In the genomic region with DNA sequence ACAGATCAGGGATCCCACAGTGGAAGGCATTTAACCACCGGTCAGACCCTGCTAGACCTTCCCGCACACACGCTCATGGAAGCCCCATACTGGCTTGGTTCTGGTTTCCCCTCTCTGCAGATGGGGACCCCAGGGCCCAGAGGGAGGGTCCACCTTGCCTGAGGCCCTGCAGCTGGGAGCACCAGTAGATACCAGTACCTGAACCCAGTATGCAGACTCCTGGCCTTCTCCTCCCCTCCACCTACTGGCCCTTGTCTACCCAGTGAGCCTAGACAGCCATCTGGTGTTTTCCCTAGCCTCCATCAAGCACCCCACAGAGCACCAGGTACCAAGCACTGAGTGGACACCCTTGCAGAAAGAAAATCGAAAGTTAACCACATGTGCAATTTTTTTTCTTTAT, we compare ENCODE assay signal across 17 cellular contexts.
DNase-seq lines count a peak whose midpoint lies in the region; ATAC-seq, FAIRE-seq and TF ChIP-seq lines count a peak whose summit lies in the region.
"Had no signal": no experiment of that assay in that cellular context is flagged by ENCODE, and none has a peak within 500 bp of the region (broad histone marks: within the 10 kb centered on the region; RNA-seq: fewer than 3 reads in every experiment).

No MANE protein-coding gene starts in this region.

- peak overlapping the region; percentile 13 for H3K4me3 ChIP-seq in OCI-LY1 (ENCODE audit: low read depth, low read length, poor library complexity, severe bottlenecking)
- no peak overlapping the region for H3K4me3 ChIP-seq in HepG2 (replicated peaks in 1 of 3; ENCODE audit: insufficient read depth in 1 of 3, low read depth in 2 of 3, low read length in 3 of 3)
- H3K4me3 ChIP-seq: dorsolateral prefrontal cortex, esophagus squamous epithelium had no signal

- no peak for TF ChIP-seq EP300 in HepG2 (IDR thresholded peaks at IDR 0.05; ENCODE audit: low read depth in 2 of 2, low read length in 2 of 2)
- no peak for TF ChIP-seq EP300 in HepG2 (CRISPR knock-in tag; IDR thresholded peaks at IDR 0.05; ENCODE audit: borderline replicate concordance)

- TF ChIP-seq POLR2A in HepG2 (IDR thresholded peaks at IDR 0.05; ENCODE audit: insufficient read depth in 1 of 2, low read depth in 2 of 2, low read length in 2 of 2) = no peak

- no peaks in the 10 kb centered on the region for H4K20me1 ChIP-seq in OCI-LY1 (ENCODE audit: insufficient read depth, low read length)
- no peaks in the 10 kb centered on the region for H4K20me1 ChIP-seq in HepG2 (ENCODE audit: insufficient read depth, low read length)

- 7% methylated on average over 4 of the region's 4 CpGs for WGBS in HepG2 (ENCODE audit: low lambda C conversion rate)

- DNase-seq in NCI-H146 (lab: John Stamatoyannopoulos, UW) (peak; percentile 16), NCI-H146 treated with DMSO at 0.1 percent for 48 hours (lab: John Stamatoyannopoulos, UW; ENCODE audit: unreplicated experiment) (no peak), GM13977 (ENCODE audit: low spot score) (no peak), HepG2 (ENCODE audit: low spot score) (no peak), iPS-NIHi11 (ENCODE audit: low spot score) (no peak), nucleus accumbens (lab: John Stamatoyannopoulos, UW) (no peak)
- DNase-seq: activated CD4-positive, alpha-beta T cell treated with anti-CD3 and anti-CD28 coated beads, Interleukin-2, amount 10 ng/mL, durations not matched to agents 24 days and 14 days; activated naive CD4-positive, alpha-beta T cell treated with anti-CD3 and anti-CD28 coated beads, Interleukin-2, amount 50 U/mL, for 16 hours; CD4-positive, CD25-positive, alpha-beta regulatory T cell; esophagus squamous epithelium; GF-D8; KG1; kidney; NCI-H1436 had no signal

- H2AFZ ChIP-seq in OCI-LY1 (ENCODE audit: low read length) (no peak overlapping the region), HepG2 (ENCODE audit: low read length) (no peak overlapping the region)

- H3K27me3 ChIP-seq in OCI-LY1 (ENCODE audit: insufficient read depth, low read length) (no peaks in the 10 kb centered on the region), HepG2 (ENCODE audit: control insufficient read depth in 1 of 2, insufficient read depth in 2 of 2, low read length in 2 of 2) (peaks cover 3 to 34% of the 10 kb centered on the region in 2 experiments; a peak in 4 of 5 replicates)

- CTCF ChIA-PET in HepG2 (lab: Yijun Ruan, JAX; ENCODE audit: low intra/inter-chr PET ratio, low total read pairs) = no interaction called here

- no TSS peak for BruUV-seq in HepG2 (replicated peaks; lab: Mats Ljungman, UMichigan)

- H3K4me1 ChIP-seq in OCI-LY1 (ENCODE audit: insufficient read depth, low read length, severe bottlenecking) (peaks cover 83% of the 10 kb centered on the region), HepG2 (ENCODE audit: insufficient read depth, low read length) (no peaks in the 10 kb centered on the region)
- H3K4me1 ChIP-seq: esophagus squamous epithelium had no signal

- TF ChIP-seq CTCF in GM13977 (IDR thresholded peaks at IDR 0.05; ENCODE audit: extremely low read depth, insufficient read depth, missing control alignments) (peak; percentile 37), OCI-LY1 (IDR thresholded peaks at IDR 0.05; ENCODE audit: low read length) (peak; percentile 74), HepG2 (CRISPR knock-in tag; IDR thresholded peaks at IDR 0.05) (peak; percentile 18; the same call in 1 of the 2 replicates)

- in situ Hi-C loops in GM13977 (cut with MboI; ENCODE audit: low pct_unique_long_range_greater_than_20kb, low sequenced_read_pairs, unreplicated experiment) (no loop called here), HepG2 (cut with HindIII; ENCODE audit: extremely low pct_ligation_motif_present, low pct_unique_long_range_greater_than_20kb) (no loop called here)

- peak overlapping the region; percentile 81 for H3K9ac ChIP-seq in OCI-LY1 (ENCODE audit: low read length)
- H3K9ac ChIP-seq in HepG2 (ENCODE audit: insufficient read depth, low read depth, low read length) = no peak overlapping the region

- TF ChIP-seq RAD21 in HepG2 (CRISPR knock-in tag; IDR thresholded peaks at IDR 0.05) = no peak

- H3K4me2 ChIP-seq in OCI-LY1 (ENCODE audit: low read length) (peak overlapping the region; percentile 71), HepG2 (ENCODE audit: low read depth, low read length) (no peak overlapping the region)

- ATAC-seq in HepG2 (no peak; the same call in 2 of the 3 replicates), GM21825 (IDR thresholded peaks at IDR 0.05; ENCODE audit: unreplicated experiment) (no peak)

- no peaks in the 10 kb centered on the region for H3K36me3 ChIP-seq in OCI-LY1 (ENCODE audit: insufficient read depth, low read length)
- H3K36me3 ChIP-seq in HepG2 (replicated peaks in 1 of 2; ENCODE audit: control insufficient read depth in 1 of 2, insufficient read depth in 2 of 2, low read length in 2 of 2) = no peaks in the 10 kb centered on the region
- H3K36me3 ChIP-seq: esophagus squamous epithelium had no signal

- no peak for FAIRE-seq in HepG2 (lab: Jason Lieb, UNC)
- FAIRE-seq: kidney had no signal

- H3K27ac ChIP-seq in OCI-LY1 (ENCODE audit: low read depth, low read length, poor library complexity, severe bottlenecking) (peak overlapping the region; percentile 100), HepG2 (ENCODE audit: extremely low read length, insufficient read depth, low read length) (no peak overlapping the region)
- H3K27ac ChIP-seq: dorsolateral prefrontal cortex, esophagus squamous epithelium had no signal

- H3K79me2 ChIP-seq in OCI-LY1 (ENCODE audit: insufficient read depth, low read length) (no peaks in the 10 kb centered on the region), HepG2 (ENCODE audit: insufficient read depth, low read length) (no peaks in the 10 kb centered on the region)

- H3F3A ChIP-seq in OCI-LY1 (ENCODE audit: insufficient read depth, low read length) = peaks cover 6% of the 10 kb centered on the region

- POLR2A ChIA-PET in HepG2 (lab: Yijun Ruan, JAX) = no interaction called here

- no peaks in the 10 kb centered on the region for H3K9me2 ChIP-seq in OCI-LY1 (ENCODE audit: low read depth, low read length)

- H3K9me3 ChIP-seq in OCI-LY1 (ENCODE audit: low read length) (no peaks in the 10 kb centered on the region), HepG2 (ENCODE audit: low read length) (no peaks in the 10 kb centered on the region)
- H3K9me3 ChIP-seq: esophagus squamous epithelium had no signal

- intact Hi-C loops in HepG2 (cut with micrococcal nuclease; ENCODE audit: unreplicated experiment) = no loop called here

TF ChIP-seq in HepG2, 621 proteins besides CTCF, POLR2A, EP300 and RAD21:
- 0 out of 2 replicates have a peak, but pooled peaks have one; percentile 18 for TF ChIP-seq STAG1 (CRISPR knock-in tag; IDR thresholded peaks at IDR 0.05)
- no peak for TF ChIP-seq SNAPC2 (CRISPR knock-in tag; IDR thresholded peaks at IDR 0.05)

Comparison
In these comparisons a context has a peak if more than half of its experiments do, and no peak if none do; other contexts are left out.
1. CTCF ChIP-seq: peak in every context shown above with its lines; median percentile 74 in OCI-LY1; 37 in GM13977; 18 in HepG2.